Comparison of ENCODE assay signal across 14 cellular contexts in genomic region chr13:66576381-66576780, GRCh38.
"Had no signal": no experiment of that assay in that cellular context is flagged by ENCODE, and none has a peak within 500 bp of the region (broad histone marks: within the 10 kb centered on the region; RNA-seq: fewer than 3 reads in every experiment).

No MANE protein-coding gene starts in this region.

- ATAC-seq: activated T-helper 17 cell treated with anti-CD3 and anti-CD28 coated beads, Interleukin-2, amount 50 U/mL, for 72 hours; natural killer cell had no signal

- DNase-seq: activated CD4-positive, alpha-beta T cell treated with anti-CD3 and anti-CD28 coated beads for 1 hour; activated CD4-positive, alpha-beta T cell treated with anti-CD3 and anti-CD28 coated beads, Interleukin-2, amount 50 U/mL, for 1 hour; activated T-cell treated with anti-CD3 and anti-CD28 coated beads, Interleukin-2, amount 50 U/mL, for 24 hours; adrenal gland; central memory CD4-positive, alpha-beta T cell; glutamatergic neuron; immature natural killer cell; left ventricle myocardium inferior; natural killer cell; stimulated activated CD4-positive, alpha-beta T cell treated with anti-CD3 and anti-CD28 coated beads, Interleukin-4, amount 100 ng/mL, for 24 hours; stimulated activated naive CD4-positive, alpha-beta T cell treated with Interleukin-2 at 50 U/mL for 16 hours; upper lobe of left lung; WERI-Rb-1 had no signal
